In genomic region chr11:117219995-117220394, GRCh38 we compare ENCODE assay signal across 17 cellular contexts. TPM values are rescaled to one million over a fixed set of nuclear protein-coding genes. Genes with fewer than 3 reads are reported as not detected.
DNase-seq lines count a peak whose midpoint lies in the region; ATAC-seq and TF ChIP-seq lines count a peak whose summit lies in the region.
"Had no signal": no experiment of that assay in that cellular context is flagged by ENCODE, and none has a peak within 500 bp of the region (broad histone marks: within the 10 kb centered on the region; RNA-seq: fewer than 3 reads in every experiment).

No MANE protein-coding gene starts in this region.

- H2AFZ ChIP-seq in hepatocyte, result no peak overlapping the region
- H2AFZ ChIP-seq: GM23248 had no signal

- no peaks in the 10 kb centered on the region for H3K27me3 Mint-ChIP-seq in mesothelial cell of epicardium (ENCODE audit: low read depth)
- H3K27me3 Mint-ChIP-seq: activated CD8-positive, alpha-beta memory T cell treated with anti-CD3 and anti-CD28 coated beads, Interleukin-2, amount 10 ng/mL, durations not matched to agents 7 days and 5 days; stimulated activated naive CD8-positive, alpha-beta T cell treated with anti-CD3 and anti-CD28 coated beads, Interleukin-15, Interleukin-2, amounts not matched to agents 100 ng/mL and 50 ng/mL, for 24 hours had no signal

- no peaks in the 10 kb centered on the region for H3K79me2 ChIP-seq in hepatocyte

- no peak overlapping the region for H3K4me3 ChIP-seq in heart left ventricle
- H3K4me3 ChIP-seq in hepatocyte, result no peak overlapping the region
- peak overlapping the region; percentile 2 for H3K4me3 ChIP-seq in rectal smooth muscle tissue (ENCODE audit: low read length)
- H3K4me3 ChIP-seq in upper lobe of right lung, result no peak overlapping the region
- H3K4me3 ChIP-seq: A549, GM23248 had no signal

- H4K20me1 ChIP-seq in hepatocyte (ENCODE audit: insufficient read depth, poor library complexity, severe bottlenecking), result no peaks in the 10 kb centered on the region

- no peak for TF ChIP-seq CTCF in heart left ventricle (IDR thresholded peaks at IDR 0.05)
- TF ChIP-seq CTCF in hepatocyte (IDR thresholded peaks at IDR 0.05; ENCODE audit: poor library complexity), result no peak
- no peak for TF ChIP-seq CTCF in upper lobe of right lung (IDR thresholded peaks at IDR 0.05)
- TF ChIP-seq CTCF in mesothelial cell of epicardium (IDR thresholded peaks at IDR 0.05; ENCODE audit: unreplicated experiment), result no peak

- H3K27ac ChIP-seq in heart left ventricle, result peak overlapping the region; percentile 59 to 98 (median 88)
- H3K27ac ChIP-seq in hepatocyte, result peak overlapping the region; percentile 31
- peak overlapping the region; percentile 99 for H3K27ac ChIP-seq in rectal smooth muscle tissue (ENCODE audit: low read depth, low read length)
- H3K27ac ChIP-seq in upper lobe of right lung, result peak overlapping the region; percentile 15
- H3K27ac ChIP-seq: A549, GM23248 had no signal

- peaks cover 12 to 69% (median 49%) of the 10 kb centered on the region in 12 donors for H3K4me1 ChIP-seq in heart left ventricle
- peaks cover 26% of the 10 kb centered on the region for H3K4me1 ChIP-seq in hepatocyte (ENCODE audit: insufficient read depth)
- H3K4me1 ChIP-seq in rectal smooth muscle tissue (ENCODE audit: control insufficient read depth, insufficient read depth, low read length), result peaks cover 72% of the 10 kb centered on the region
- peaks cover 30% of the 10 kb centered on the region for H3K4me1 ChIP-seq in upper lobe of right lung

- DNase-seq in heart left ventricle, result no peak
- DNase-seq in left ventricle myocardium superior, result no peak
- no peak for DNase-seq in hepatocyte (ENCODE audit: low spot score)
- DNase-seq in upper lobe of right lung, result no peak
- no peak for DNase-seq in NK-92 treated with Interleukin-12 subunit alpha and Interleukin-12 subunit beta, amount 100 ng/mL, for 24 hours (lab: John Stamatoyannopoulos, UW)
- DNase-seq in mesothelial cell of epicardium (ENCODE audit: low spot score in 2 of 2, unreplicated experiment in 2 of 2), result no peak
- no peak for DNase-seq in stimulated activated CD4-positive, alpha-beta T cell treated with anti-CD3 and anti-CD28 coated beads, Interleukin-12 subunit alpha, Interleukin-12 subunit beta, amount 100 ng/mL, for 4 hours
- DNase-seq: activated CD8-positive, alpha-beta memory T cell treated with anti-CD3 and anti-CD28 coated beads, Interleukin-2, amount 10 ng/mL, durations not matched to agents 7 days and 5 days; activated naive CD4-positive, alpha-beta T cell; CD8-positive, alpha-beta memory T cell; GM23248; NCI-H1930; NCI-H526 had no signal

- 87 to 92% (median 88%) methylated on average over 4 of the region's 4 CpGs for WGBS in heart left ventricle, 4 donors
- WGBS in hepatocyte (ENCODE audit: low lambda C conversion rate, missing lambda C conversion rate), result 92% methylated on average over 4 of the region's 4 CpGs

- H3K36me3 Mint-ChIP-seq in mesothelial cell of epicardium, result peaks cover 11% of the 10 kb centered on the region

- no peak for TF ChIP-seq POLR2A in heart left ventricle (IDR thresholded peaks at IDR 0.05)

- no peak overlapping the region for H3K4me3 Mint-ChIP-seq in mesothelial cell of epicardium
- H3K4me3 Mint-ChIP-seq: activated CD8-positive, alpha-beta memory T cell treated with anti-CD3 and anti-CD28 coated beads, Interleukin-2, amount 10 ng/mL, durations not matched to agents 7 days and 5 days; CD8-positive, alpha-beta memory T cell; neural crest cell; stimulated activated naive CD8-positive, alpha-beta T cell treated with anti-CD3 and anti-CD28 coated beads, Interleukin-15, Interleukin-2, amounts not matched to agents 100 ng/mL and 50 ng/mL, for 24 hours had no signal

- H3K27ac Mint-ChIP-seq in mesothelial cell of epicardium, result no peak overlapping the region
- H3K27ac Mint-ChIP-seq: activated CD8-positive, alpha-beta memory T cell treated with anti-CD3 and anti-CD28 coated beads, Interleukin-2, amount 10 ng/mL, durations not matched to agents 7 days and 5 days had no signal

- H3K9me3 ChIP-seq in heart left ventricle (no peaks in the 10 kb centered on the region), hepatocyte (ENCODE audit: low read depth) (no peaks in the 10 kb centered on the region), upper lobe of right lung (no peaks in the 10 kb centered on the region)
- H3K9me3 ChIP-seq: A549 had no signal

- H3K9ac ChIP-seq in rectal smooth muscle tissue (ENCODE audit: low read length), result no peak overlapping the region
- H3K9ac ChIP-seq: GM23248 had no signal

- no peaks in the 10 kb centered on the region for H3K9me3 Mint-ChIP-seq in mesothelial cell of epicardium
- H3K9me3 Mint-ChIP-seq: CD8-positive, alpha-beta memory T cell; neural crest cell; stimulated activated naive CD8-positive, alpha-beta T cell treated with anti-CD3 and anti-CD28 coated beads, Interleukin-15, Interleukin-2, amounts not matched to agents 100 ng/mL and 50 ng/mL, for 24 hours had no signal

- intact Hi-C loops in heart left ventricle (cut with DNase I), result loop anchor here in 9 of 10 donors (2.0 to 10.0 kb wide), 14 partner anchors 21 to 433 kb away; partner anchors contain the start of genes APOA5 (in 3 of the 9), SIDT2 (in 2 of the 9), ZPR1 (in 2 of the 9) and PAFAH1B2 (in 1 of the 9)
- intact Hi-C loops in left ventricle myocardium superior (cut with micrococcal nuclease), result no loop called here
- intact Hi-C loops in upper lobe of right lung (cut with DNase I), result loop anchor here (10.0 kb wide), 1 partner anchor 115 kb away; no protein-coding TSS in a partner anchor

- no peaks in the 10 kb centered on the region for H3K9me2 ChIP-seq in hepatocyte (replicated peaks; ENCODE audit: insufficient read depth)

- H3K4me2 ChIP-seq in hepatocyte, result no peak overlapping the region
- H3K4me2 ChIP-seq: A549 had no signal

- H3K27me3 ChIP-seq in heart left ventricle, result no peaks in the 10 kb centered on the region
- H3K27me3 ChIP-seq in hepatocyte, result no peaks in the 10 kb centered on the region
- no peaks in the 10 kb centered on the region for H3K27me3 ChIP-seq in rectal smooth muscle tissue (ENCODE audit: control insufficient read depth, insufficient read depth, low read length)
- H3K27me3 ChIP-seq in upper lobe of right lung, result no peaks in the 10 kb centered on the region

- ATAC-seq in heart left ventricle, result no peak
- ATAC-seq in left ventricle myocardium superior, result no peak
- ATAC-seq in upper lobe of right lung, result no peak
- ATAC-seq: A549; activated CD8-positive, alpha-beta memory T cell treated with anti-CD3 and anti-CD28 coated beads, Interleukin-2, amount 10 ng/mL, durations not matched to agents 7 days and 5 days had no signal

- H3K36me3 ChIP-seq in heart left ventricle, result peaks cover 0 to 95% (median 71%) of the 10 kb centered on the region in 9 donors
- H3K36me3 ChIP-seq in hepatocyte (replicated peaks; ENCODE audit: insufficient read depth, low read depth), result no peaks in the 10 kb centered on the region
- H3K36me3 ChIP-seq in rectal smooth muscle tissue (ENCODE audit: control insufficient read depth, insufficient read depth, low read length), result peaks cover 28% of the 10 kb centered on the region
- H3K36me3 ChIP-seq in upper lobe of right lung, result peaks cover 81% of the 10 kb centered on the region

- peaks cover 16% of the 10 kb centered on the region for H3K4me1 Mint-ChIP-seq in mesothelial cell of epicardium

RNA-seq across cellular contexts. Expression of gene PCSK7, which starts 11.9 kb away (rescaled TPM):
- 10 to 100 TPM; 16.9 to 43.4 (median 25.5) TPM for total RNA-seq in heart left ventricle
- 10 to 100 TPM; 27.8 to 34.6 TPM for polyA plus RNA-seq in heart left ventricle
- total RNA-seq in left ventricle myocardium superior, result 21.7 TPM
- 21.9 and 25.9 TPM in 2 replicates for total RNA-seq in hepatocyte
- polyA plus RNA-seq in hepatocyte, result 33.0 and 33.2 TPM in 2 replicates
- 57.8 TPM for total RNA-seq in upper lobe of right lung
- 57.0 to 66.0 TPM (median 64.4 TPM) in 3 replicates for total RNA-seq in mesothelial cell of epicardium

RNA-seq across cellular contexts. Expression of gene RNF214, which starts 12.5 kb away (rescaled TPM):
- total RNA-seq in heart left ventricle (10 to 100 TPM; 16.1 to 31.9 (median 23.4) TPM), left ventricle myocardium superior (25.2 TPM), hepatocyte (11.1 and 12.5 TPM in 2 replicates), upper lobe of right lung (27.1 TPM), mesothelial cell of epicardium (39.5 to 44.8 TPM (median 39.9 TPM) in 3 replicates)
- polyA plus RNA-seq in heart left ventricle (10 to 100 TPM in 1 of 2 donors, 1 to 10 TPM in 1; 8.0 to 12.9 TPM), hepatocyte (26.2 and 27.0 TPM in 2 replicates)

RNA-seq across cellular contexts. Expression of gene TAGLN, which starts 20.8 kb away (rescaled TPM):
- total RNA-seq in heart left ventricle (100 to 1,000 TPM in 7 of 9 donors, 10 to 100 TPM in 2; 63.7 to 338 (median 173) TPM), left ventricle myocardium superior (69.5 TPM), hepatocyte (126 and 150 TPM in 2 replicates), upper lobe of right lung (465 TPM), mesothelial cell of epicardium (192 to 206 TPM (median 197 TPM) in 3 replicates)
- polyA plus RNA-seq in heart left ventricle (100 to 1,000 TPM; 319 to 399 TPM), hepatocyte (94.0 and 113 TPM in 2 replicates)

RNA-seq across cellular contexts. Expression of gene SIDT2, which starts 41.5 kb away (rescaled TPM):
- total RNA-seq in heart left ventricle (10 to 100 TPM; 17.2 to 45.5 (median 22.2) TPM), left ventricle myocardium superior (20.4 TPM), hepatocyte (27.1 and 32.0 TPM in 2 replicates), upper lobe of right lung (107 TPM), mesothelial cell of epicardium (37.6 to 41.7 TPM (median 39.4 TPM) in 3 replicates)
- polyA plus RNA-seq in heart left ventricle (10 to 100 TPM; 13.9 to 14.5 TPM), hepatocyte (16.7 and 19.9 TPM in 2 replicates)

Comparison
In these comparisons a context has a peak if more than half of its experiments do, and no peak if none do; other contexts are left out.
1. H3K27ac ChIP-seq: peak in every context shown above with its lines; median percentile 99 in rectal smooth muscle tissue; 88 in heart left ventricle; 31 in hepatocyte; 15 in upper lobe of right lung.